ENCODE assay signal across 8 cellular contexts in genomic region chr1:61184035-61184713, GRCh38.
DNase-seq lines count a peak whose midpoint lies in the region; ATAC-seq and TF ChIP-seq lines count a peak whose summit lies in the region.

No MANE protein-coding gene starts in this region.

- no peaks in the 10 kb centered on the region for H3K9me3 ChIP-seq in IMR-90 (ENCODE audit: control insufficient read depth, insufficient read depth, low read length)
- H3K9me3 ChIP-seq in adrenal gland (replicated peaks in 1 of 3) = no peaks in the 10 kb centered on the region
- H3K9me3 ChIP-seq in heart left ventricle = no peaks in the 10 kb centered on the region

- intact Hi-C loops in IMR-90 (cut with micrococcal nuclease) (loop anchor here (5.0 kb wide), 1 partner anchor 268 kb away; no protein-coding TSS in a partner anchor), adrenal gland (cut with DNase I) (loop anchor here in 1 of 2 donors (10.0 kb wide), 1 partner anchor 129 kb away; no protein-coding TSS in a partner anchor), heart left ventricle (cut with DNase I) (loop anchor here in 9 of 10 donors (2.0 to 10.0 kb wide), 12 partner anchors 61 to 271 kb away; partner anchors contain the start of gene NFIA (in 4 of the 9)), sciatic nerve (cut with DNase I) (no loop called here)

- H4K20me1 ChIP-seq in IMR-90 (ENCODE audit: insufficient read depth, low read length) = no peaks in the 10 kb centered on the region

- dilution Hi-C loops in IMR-90 (cut with HindIII; ENCODE audit: low sequenced_read_pairs, unreplicated experiment) = no loop called here

- H4K8ac ChIP-seq in IMR-90 (ENCODE audit: low read depth in 2 of 2, low read length in 2 of 2) = peak overlapping the region; percentile 78 to 92

- peak; percentile 67 for ATAC-seq in IMR-90 (ENCODE audit: low read depth)
- ATAC-seq in heart left ventricle = peak; percentile 92 to 96 (median 94)
- ATAC-seq in sciatic nerve = peak; percentile 97
- no peak for ATAC-seq in HG03520 (IDR thresholded peaks at IDR 0.05; ENCODE audit: unreplicated experiment)
- no peak for ATAC-seq in GM18873 (IDR thresholded peaks at IDR 0.05; ENCODE audit: low FRiP score, unreplicated experiment)
- no peak for ATAC-seq in HG03354 (IDR thresholded peaks at IDR 0.05; ENCODE audit: poor library complexity, severe bottlenecking, unreplicated experiment)

- H2AK9ac ChIP-seq in IMR-90 (replicated peaks; ENCODE audit: low read depth, low read length, poor library complexity) = no peak overlapping the region

- CTCF ChIA-PET in IMR-90 (lab: Yijun Ruan, JAX) = no interaction called here

- H3K79me1 ChIP-seq in IMR-90 (ENCODE audit: low read depth in 1 of 2, low read length in 2 of 2) = no peaks in the 10 kb centered on the region

- peak overlapping the region; percentile 84 for H3K4me2 ChIP-seq in IMR-90 (ENCODE audit: low read depth, low read length)

- H3K4me3 ChIP-seq in IMR-90 (ENCODE audit: insufficient read depth, low read depth, low read length) (peak overlapping the region; percentile 8; the same call in 1 of the 2 replicates), adrenal gland (peak overlapping the region in 1 of 4 donors; percentile 33), heart left ventricle (peak overlapping the region in 11 of 12 donors; percentile 24 to 53 (median 42))

- no peak overlapping the region for H4K91ac ChIP-seq in IMR-90 (ENCODE audit: insufficient read depth, low read depth, low read length)

- no peaks in the 10 kb centered on the region for H3K27me3 ChIP-seq in IMR-90 (ENCODE audit: control insufficient read depth, insufficient read depth, low read length)
- no peaks in the 10 kb centered on the region for H3K27me3 ChIP-seq in adrenal gland
- H3K27me3 ChIP-seq in heart left ventricle = no peaks in the 10 kb centered on the region

- 20% methylated on average over 1 of the region's 18 CpGs; no CpG with 5 or more reads in 1 of the 2 experiments for WGBS in IMR-90 (ENCODE audit: extremely low coverage in 2 of 2, insufficient read length in 1 of 2), 2 experiments
- WGBS in adrenal gland, 4 donors = 12 to 23% (median 18%) methylated on average over 17 to 18 of the region's 18 CpGs
- 1 to 14% (median 9%) methylated on average over 18 of the region's 18 CpGs for WGBS in heart left ventricle, 4 donors

- H3K9ac ChIP-seq in IMR-90 (ENCODE audit: low read depth, low read length) = no peak overlapping the region

- no peak for TF ChIP-seq CTCF in IMR-90 (conservative IDR thresholded peaks at IDR 0.05; ENCODE audit: low read depth, low read length)
- peak in 1 of 6 experiments; percentile 10 for TF ChIP-seq CTCF in adrenal gland (IDR thresholded peaks at IDR 0.05)
- no peak for TF ChIP-seq CTCF in heart left ventricle (IDR thresholded peaks at IDR 0.05)

- peaks cover 6% of the 10 kb centered on the region for H3K4me1 ChIP-seq in IMR-90 (ENCODE audit: control insufficient read depth, insufficient read depth, low read length)
- H3K4me1 ChIP-seq in adrenal gland (replicated peaks in 1 of 2) = peaks cover 9 to 63% of the 10 kb centered on the region in 2 donors
- peaks cover 23 to 76% (median 58%) of the 10 kb centered on the region in 12 donors for H3K4me1 ChIP-seq in heart left ventricle

- TF ChIP-seq RAD21 in IMR-90 (IDR thresholded peaks at IDR 0.05; ENCODE audit: low read length) = no peak

- no peaks in the 10 kb centered on the region for H3K36me3 ChIP-seq in IMR-90 (ENCODE audit: control insufficient read depth, insufficient read depth, low read length)
- H3K36me3 ChIP-seq in adrenal gland (replicated peaks in 1 of 2) = no peaks in the 10 kb centered on the region
- no peaks in the 10 kb centered on the region for H3K36me3 ChIP-seq in heart left ventricle

- in situ Hi-C loops in IMR-90 (cut with MboI; ENCODE audit: low sequenced_read_pairs) = no loop called here

- H2BK5ac ChIP-seq in IMR-90 (ENCODE audit: low read depth, low read length, poor library complexity, severe bottlenecking) = no peak overlapping the region

- no TSS peak for BruUV-seq in IMR-90 (replicated peaks; lab: Mats Ljungman, UMichigan)

- peak overlapping the region; percentile 91; the same call in 1 of the 2 replicates for H3K14ac ChIP-seq in IMR-90 (replicated peaks; ENCODE audit: low read depth, low read length)

- no peak overlapping the region for H3K23ac ChIP-seq in IMR-90 (ENCODE audit: low read depth, low read length)

- H3K27ac ChIP-seq in IMR-90 (ENCODE audit: insufficient read depth, low read length) (peak overlapping the region; percentile 77; the same call in 1 of the 2 replicates), adrenal gland (peak overlapping the region; percentile 26 to 79 (median 58)), heart left ventricle (peak overlapping the region; percentile 66 to 94 (median 88))

- DNase-seq in IMR-90 = peak; percentile 63
- DNase-seq in adrenal gland = peak; percentile 85 to 96 (median 95)
- DNase-seq in heart left ventricle = peak; percentile 92 to 96 (median 93)
- DNase-seq in sciatic nerve (ENCODE audit: low spot score) = peak; percentile 96
- DNase-seq in activated naive CD4-positive, alpha-beta T cell (lab: John Stamatoyannopoulos, UW) = no peak

- POLR2A ChIA-PET in IMR-90 (lab: Charles Lee; ENCODE audit: unreplicated experiment) = no interaction called here

- H4K5ac ChIP-seq in IMR-90 (ENCODE audit: low read depth, low read length) = peak overlapping the region; percentile 78

- H3K4ac ChIP-seq in IMR-90 (ENCODE audit: low read depth, low read length) = peak overlapping the region; percentile 51

- no peak overlapping the region; the same call in 1 of the 2 replicates for H2BK20ac ChIP-seq in IMR-90 (ENCODE audit: low read depth, low read length)

- TF ChIP-seq POLR2A in IMR-90 (IDR thresholded peaks at IDR 0.05; ENCODE audit: low read depth, low read length) = no peak
- no peak for TF ChIP-seq POLR2A in adrenal gland (IDR thresholded peaks at IDR 0.05)
- TF ChIP-seq POLR2A in heart left ventricle (IDR thresholded peaks at IDR 0.05) = no peak

- H2BK120ac ChIP-seq in IMR-90 (ENCODE audit: low read depth, low read length) = peak overlapping the region; percentile 63

- H3K56ac ChIP-seq in IMR-90 (ENCODE audit: extremely low read depth, insufficient read depth, low read length) = no peak overlapping the region

- H3K9me1 ChIP-seq in IMR-90 (ENCODE audit: insufficient read depth, low read length) = no peaks in the 10 kb centered on the region

- H3K18ac ChIP-seq in IMR-90 (ENCODE audit: low read depth, low read length) = peak overlapping the region; percentile 45

- H2AK5ac ChIP-seq in IMR-90 (ENCODE audit: low read depth, low read length) = no peak overlapping the region

- H2AFZ ChIP-seq in IMR-90 (replicated peaks; ENCODE audit: low read length, poor library complexity) = peak overlapping the region; percentile 85

- no peak overlapping the region for H2BK15ac ChIP-seq in IMR-90 (ENCODE audit: low read depth, low read length)

TF ChIP-seq in IMR-90, 13 proteins besides CTCF, POLR2A, EP300 and RAD21:
- TF ChIP-seq BHLHE40 (IDR thresholded peaks at IDR 0.05; ENCODE audit: low read depth, low read length) (no peak), FOS (IDR thresholded peaks at IDR 0.05; ENCODE audit: low read depth, low read length) (peak; percentile 27; the same call in 1 of the 2 replicates)
- TF ChIP-seq, protein P1, sequence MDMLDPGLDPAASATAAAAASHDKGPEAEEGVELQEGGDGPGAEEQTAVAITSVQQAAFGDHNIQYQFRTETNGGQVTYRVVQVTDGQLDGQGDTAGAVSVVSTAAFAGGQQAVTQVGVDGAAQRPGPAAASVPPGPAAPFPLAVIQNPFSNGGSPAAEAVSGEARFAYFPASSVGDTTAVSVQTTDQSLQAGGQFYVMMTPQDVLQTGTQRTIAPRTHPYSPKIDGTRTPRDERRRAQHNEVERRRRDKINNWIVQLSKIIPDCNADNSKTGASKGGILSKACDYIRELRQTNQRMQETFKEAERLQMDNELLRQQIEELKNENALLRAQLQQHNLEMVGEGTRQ (IDR thresholded peaks at IDR 0.05; ENCODE audit: low read depth, low read length) = peak; percentile 93

Comparison
In these comparisons a context has a peak if more than half of its experiments do, and no peak if none do; other contexts are left out.
1. ATAC-seq: peak in IMR-90 (single experiment), heart left ventricle (4 of 4) and sciatic nerve (single experiment); none in HG03520 (single experiment), GM18873 (single experiment) and HG03354 (single experiment).
2. DNase-seq: peak in IMR-90 (single experiment), adrenal gland (7 of 7), heart left ventricle (5 of 5) and sciatic nerve (single experiment); none in activated naive CD4-positive, alpha-beta T cell (0 of 4).
3. Peak in every context shown above with its lines, with median percentiles within 50 percentile points of each other: H3K27ac ChIP-seq.